Comparison of ENCODE assay signal across 1 cellular context in the genomic region with DNA sequence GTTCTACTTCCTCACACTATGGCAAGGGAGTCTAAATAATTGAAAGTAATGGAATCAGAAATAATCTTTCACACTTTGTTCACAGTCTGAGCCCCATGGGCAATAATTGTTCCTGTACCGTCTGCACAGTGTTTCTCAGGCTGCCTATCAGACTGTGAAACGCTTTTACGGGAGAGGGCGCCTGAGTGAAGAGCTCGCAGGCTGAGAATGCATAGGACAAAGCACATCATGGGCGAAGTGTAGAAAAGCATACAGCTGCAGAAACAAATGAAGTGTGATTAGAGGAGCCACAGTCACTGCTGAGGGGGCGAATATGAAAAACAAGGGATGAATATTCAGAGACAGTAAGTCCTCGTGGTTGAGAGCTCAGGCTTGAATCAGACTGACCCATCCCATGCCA.
TF ChIP-seq lines count a peak whose summit lies in the region.

No MANE protein-coding gene starts in this region.

TF ChIP-seq in H1, 55 proteins besides CTCF, POLR2A, EP300 and RAD21 (continued from another document):
- TF ChIP-seq GTF2F1 (IDR thresholded peaks at IDR 0.05; ENCODE audit: borderline replicate concordance, low read depth, low read length) (no peak), JUND (IDR thresholded peaks at IDR 0.05; ENCODE audit: low read length) (no peak), EZH2 (IDR thresholded peaks at IDR 0.05; ENCODE audit: low read depth, low read length, severe bottlenecking) (no peak), KDM1A (IDR thresholded peaks at IDR 0.05; ENCODE audit: borderline replicate concordance, low read length) (no peak), RNF2 (IDR thresholded peaks at IDR 0.05; ENCODE audit: borderline replicate concordance, low read depth, low read length, missing control alignments, poor library complexity, severe bottlenecking) (no peak), CHD1 (IDR thresholded peaks at IDR 0.05; ENCODE audit: low read depth, low read length) (no peak), JUN (IDR thresholded peaks at IDR 0.05; ENCODE audit: low read depth, low read length) (no peak), RFX5 (IDR thresholded peaks at IDR 0.05; ENCODE audit: borderline replicate concordance, low read depth, low read length) (no peak)
